ENCODE assay signal across 20 cellular contexts in the genomic region with DNA sequence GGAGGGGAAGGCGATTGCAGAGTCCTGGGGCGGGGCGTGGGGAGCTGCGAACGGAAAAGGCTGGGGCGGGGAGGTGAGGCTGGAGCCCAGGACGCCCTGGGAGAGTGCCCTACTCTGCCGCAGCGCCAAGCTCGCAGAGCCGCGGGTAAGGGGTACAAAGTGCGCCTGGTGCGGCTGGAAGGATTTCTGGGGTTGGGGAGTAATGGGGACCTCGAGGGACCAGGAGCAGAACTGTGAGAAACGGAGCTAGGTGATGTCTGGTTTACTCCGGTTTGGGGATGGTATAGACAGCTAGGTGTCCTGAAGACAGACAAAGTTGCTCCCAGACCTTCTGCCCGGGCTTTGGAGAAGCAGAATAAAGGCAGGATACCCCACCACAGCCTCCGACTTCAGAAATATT. TPM values are rescaled to one million over a fixed set of nuclear protein-coding genes. Genes with fewer than 3 reads are reported as not detected.
DNase-seq lines count a peak whose midpoint lies in the region; ATAC-seq and TF ChIP-seq lines count a peak whose summit lies in the region.
"Had no signal": no experiment of that assay in that cellular context is flagged by ENCODE, and none has a peak within 500 bp of the region (broad histone marks: within the 10 kb centered on the region; RNA-seq: fewer than 3 reads in every experiment).

No MANE protein-coding gene starts in this region.

- H3K9me3 ChIP-seq in right cardiac atrium (ENCODE audit: control insufficient read depth, low read length), result no peaks in the 10 kb centered on the region
- H3K9me3 ChIP-seq in right atrium auricular region, result no peaks in the 10 kb centered on the region
- no peaks in the 10 kb centered on the region for H3K9me3 ChIP-seq in upper lobe of right lung
- H3K9me3 ChIP-seq: heart left ventricle, uterus had no signal

- H3K4me3 Mint-ChIP-seq in neural crest cell, result peak overlapping the region; percentile 65
- H3K4me3 Mint-ChIP-seq in stimulated activated naive CD8-positive, alpha-beta T cell treated with anti-CD3 and anti-CD28 coated beads, Interleukin-15, amount 100 ng/mL, for 72 hours, result no peak overlapping the region
- H3K4me3 Mint-ChIP-seq: activated CD4-positive, alpha-beta T cell treated with anti-CD3 and anti-CD28 coated beads, Interleukin-2, amount 10 ng/mL, durations not matched to agents 7 days and 5 days; T-cell had no signal

- no peak for ATAC-seq in right cardiac atrium
- ATAC-seq in upper lobe of right lung, result peak; percentile 21
- ATAC-seq in stimulated activated naive CD8-positive, alpha-beta T cell treated with anti-CD3 and anti-CD28 coated beads, Interleukin-15, amount 100 ng/mL, for 72 hours, result no peak
- no peak for ATAC-seq in HG03280 (IDR thresholded peaks at IDR 0.05; ENCODE audit: unreplicated experiment)
- ATAC-seq: Right ventricle myocardium inferior had no signal

- peak overlapping the region; percentile 61 for H3K4me3 ChIP-seq in right cardiac atrium (ENCODE audit: low read length)
- H3K4me3 ChIP-seq in right atrium auricular region, result peak overlapping the region in 1 of 2 donors; percentile 46
- H3K4me3 ChIP-seq in iPS-11a (ENCODE audit: low read depth, low read length), result peak overlapping the region; percentile 58
- H3K4me3 ChIP-seq in upper lobe of right lung, result no peak overlapping the region

- no peak for DNase-seq in right cardiac atrium
- no peak for DNase-seq in right atrium auricular region (ENCODE audit: low spot score)
- no peak for DNase-seq in neural crest cell (ENCODE audit: low read depth, low spot score)
- no peak for DNase-seq in upper lobe of right lung
- DNase-seq in stimulated activated naive CD8-positive, alpha-beta T cell treated with anti-CD3 and anti-CD28 coated beads, Interleukin-15, amount 100 ng/mL, for 72 hours, result no peak
- DNase-seq in GM10266 (ENCODE audit: extremely low spot score), result no peak
- DNase-seq: activated CD4-positive, alpha-beta T cell treated with anti-CD3 and anti-CD28 coated beads, Interleukin-2, amount 10 ng/mL, durations not matched to agents 7 days and 5 days; activated gamma-delta T cell; heart left ventricle; midbrain; NCI-H1417 treated with DMSO at 0.1 percent for 48 hours; NCI-H69; nucleus accumbens; stimulated activated CD4-positive, alpha-beta T cell treated with anti-CD3 and anti-CD28 coated beads, Interleukin-2, amount 100 ng/mL, for 24 hours; T-cell; uterus had no signal

- H3K4me1 Mint-ChIP-seq in neural crest cell, result peaks cover 21% of the 10 kb centered on the region
- peaks cover 15% of the 10 kb centered on the region for H3K4me1 Mint-ChIP-seq in stimulated activated naive CD8-positive, alpha-beta T cell treated with anti-CD3 and anti-CD28 coated beads, Interleukin-15, amount 100 ng/mL, for 72 hours
- H3K4me1 Mint-ChIP-seq: activated CD4-positive, alpha-beta T cell treated with anti-CD3 and anti-CD28 coated beads, Interleukin-2, amount 10 ng/mL, durations not matched to agents 7 days and 5 days had no signal

- intact Hi-C loops in right cardiac atrium (cut with DNase I) (loop anchor here in 1 of 4 donors (10.0 kb wide), 1 partner anchor 866 kb away; no protein-coding TSS in a partner anchor), upper lobe of right lung (cut with DNase I) (no loop called here)

- no peaks in the 10 kb centered on the region for H3K36me3 ChIP-seq in right atrium auricular region
- H3K36me3 ChIP-seq in upper lobe of right lung, result no peaks in the 10 kb centered on the region
- H3K36me3 ChIP-seq: heart left ventricle, uterus had no signal

- H3K27me3 ChIP-seq in right cardiac atrium (ENCODE audit: control insufficient read depth, insufficient read depth) (no peaks in the 10 kb centered on the region), right atrium auricular region (peaks cover 0 to 12% of the 10 kb centered on the region in 2 donors), upper lobe of right lung (peaks cover 52% of the 10 kb centered on the region)

- H3K27ac ChIP-seq in right cardiac atrium (ENCODE audit: low read length), result no peak overlapping the region
- no peak overlapping the region for H3K27ac ChIP-seq in right atrium auricular region
- H3K27ac ChIP-seq in upper lobe of right lung, result no peak overlapping the region
- H3K27ac ChIP-seq: heart left ventricle, uterus had no signal

- WGBS in right cardiac atrium, result 17% methylated on average over 19 of the region's 19 CpGs

- H3K36me3 Mint-ChIP-seq in neural crest cell (ENCODE audit: low read depth), result no peaks in the 10 kb centered on the region
- H3K36me3 Mint-ChIP-seq: T-cell had no signal

- H3K27ac Mint-ChIP-seq in neural crest cell (ENCODE audit: unreplicated experiment), result no peak overlapping the region
- no peak overlapping the region for H3K27ac Mint-ChIP-seq in stimulated activated naive CD8-positive, alpha-beta T cell treated with anti-CD3 and anti-CD28 coated beads, Interleukin-15, amount 100 ng/mL, for 72 hours
- H3K27ac Mint-ChIP-seq: activated CD4-positive, alpha-beta T cell treated with anti-CD3 and anti-CD28 coated beads, Interleukin-2, amount 10 ng/mL, durations not matched to agents 7 days and 5 days; T-cell had no signal

- H3K27me3 Mint-ChIP-seq in neural crest cell (ENCODE audit: low read depth), result peaks cover 75% of the 10 kb centered on the region
- H3K27me3 Mint-ChIP-seq in stimulated activated naive CD8-positive, alpha-beta T cell treated with anti-CD3 and anti-CD28 coated beads, Interleukin-15, amount 100 ng/mL, for 72 hours, result peaks cover 54% of the 10 kb centered on the region

- no peak for TF ChIP-seq CTCF in right atrium auricular region (IDR thresholded peaks at IDR 0.05)
- TF ChIP-seq CTCF in neural crest cell (conservative IDR thresholded peaks at IDR 0.05), result no peak
- TF ChIP-seq CTCF in upper lobe of right lung (IDR thresholded peaks at IDR 0.05), result no peak
- no peak for TF ChIP-seq CTCF in GM10266 (IDR thresholded peaks at IDR 0.05; ENCODE audit: control insufficient read depth, insufficient read depth, low read depth, missing control alignments)

- no peaks in the 10 kb centered on the region for H3K9me3 Mint-ChIP-seq in neural crest cell
- H3K9me3 Mint-ChIP-seq in stimulated activated naive CD8-positive, alpha-beta T cell treated with anti-CD3 and anti-CD28 coated beads, Interleukin-15, amount 100 ng/mL, for 72 hours, result no peaks in the 10 kb centered on the region
- H3K9me3 Mint-ChIP-seq: activated CD4-positive, alpha-beta T cell treated with anti-CD3 and anti-CD28 coated beads, Interleukin-2, amount 10 ng/mL, durations not matched to agents 7 days and 5 days; T-cell had no signal

- H3K4me1 ChIP-seq in right cardiac atrium (ENCODE audit: control insufficient read depth, insufficient read depth, low read length) (no peaks in the 10 kb centered on the region), right atrium auricular region (peaks cover 0 to 19% of the 10 kb centered on the region in 2 donors), upper lobe of right lung (peaks cover 5% of the 10 kb centered on the region)
- H3K4me1 ChIP-seq: uterus had no signal

RNA-seq across cellular contexts. Expression of gene NXPH2, which starts 0.7 kb away (rescaled TPM):
- total RNA-seq in right cardiac atrium (not detected), right atrium auricular region (1 to 10 TPM in 1 of 2 donors, under 1 TPM in 1; 0.48 to 1.3 TPM), neural crest cell (3.6 and 4.1 TPM in 2 replicates), upper lobe of right lung (not detected)
- not detected for polyA plus RNA-seq in right cardiac atrium
- total RNA-seq: activated CD4-positive, alpha-beta T cell treated with anti-CD3 and anti-CD28 coated beads, Interleukin-2, amount 10 ng/mL, durations not matched to agents 7 days and 5 days; Right ventricle myocardium inferior; T-cell had no signal
- polyA plus RNA-seq: BJ, heart left ventricle had no signal
